Comparison of ENCODE assay signal across 1 cellular context in genomic region chr4:169612869-169613859, GRCh38.
TF ChIP-seq lines count a peak whose summit lies in the region.

No MANE protein-coding gene starts in this region.

TF ChIP-seq in WTC11, 78 proteins besides CTCF, POLR2A, EP300 and RAD21 (continued from another document):
- TF ChIP-seq, protein P1, sequence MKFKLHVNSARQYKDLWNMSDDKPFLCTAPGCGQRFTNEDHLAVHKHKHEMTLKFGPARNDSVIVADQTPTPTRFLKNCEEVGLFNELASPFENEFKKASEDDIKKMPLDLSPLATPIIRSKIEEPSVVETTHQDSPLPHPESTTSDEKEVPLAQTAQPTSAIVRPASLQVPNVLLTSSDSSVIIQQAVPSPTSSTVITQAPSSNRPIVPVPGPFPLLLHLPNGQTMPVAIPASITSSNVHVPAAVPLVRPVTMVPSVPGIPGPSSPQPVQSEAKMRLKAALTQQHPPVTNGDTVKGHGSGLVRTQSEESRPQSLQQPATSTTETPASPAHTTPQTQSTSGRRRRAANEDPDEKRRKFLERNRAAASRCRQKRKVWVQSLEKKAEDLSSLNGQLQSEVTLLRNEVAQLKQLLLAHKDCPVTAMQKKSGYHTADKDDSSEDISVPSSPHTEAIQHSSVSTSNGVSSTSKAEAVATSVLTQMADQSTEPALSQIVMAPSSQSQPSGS (CRISPR knock-in tag; IDR thresholded peaks at IDR 0.05; ENCODE audit: borderline replicate concordance, low read depth), result no peak
- no peak for TF ChIP-seq HMGA2 (CRISPR knock-in tag; IDR thresholded peaks at IDR 0.05)
- TF ChIP-seq JUN (CRISPR knock-in tag; IDR thresholded peaks at IDR 0.05), result no peak
